1 cellular context compared by ENCODE assay signal in genomic region chr22:32177221-32177765, GRCh38.
A peak's percentile ranks its signal among the peaks of the same experiment; 100 is the strongest.
TF ChIP-seq lines count a peak whose summit lies in the region.

No MANE protein-coding gene starts in this region.

TF ChIP-seq in GM12878, 131 proteins besides CTCF, POLR2A, EP300 and RAD21:
- TF ChIP-seq BACH1 (IDR thresholded peaks at IDR 0.05; ENCODE audit: borderline replicate concordance) (no peak), REST (IDR thresholded peaks at IDR 0.05; ENCODE audit: low read depth, low read length) (peak; percentile 60; the same call in 1 of the 2 replicates), SUPT20H (IDR thresholded peaks at IDR 0.05; ENCODE audit: borderline replicate concordance, control insufficient read depth, low read depth, low read length) (no peak), SUZ12 (IDR thresholded peaks at IDR 0.05; ENCODE audit: unreplicated experiment) (no peak)
